ENCODE assay signal across 1 cellular context in the genomic region with DNA sequence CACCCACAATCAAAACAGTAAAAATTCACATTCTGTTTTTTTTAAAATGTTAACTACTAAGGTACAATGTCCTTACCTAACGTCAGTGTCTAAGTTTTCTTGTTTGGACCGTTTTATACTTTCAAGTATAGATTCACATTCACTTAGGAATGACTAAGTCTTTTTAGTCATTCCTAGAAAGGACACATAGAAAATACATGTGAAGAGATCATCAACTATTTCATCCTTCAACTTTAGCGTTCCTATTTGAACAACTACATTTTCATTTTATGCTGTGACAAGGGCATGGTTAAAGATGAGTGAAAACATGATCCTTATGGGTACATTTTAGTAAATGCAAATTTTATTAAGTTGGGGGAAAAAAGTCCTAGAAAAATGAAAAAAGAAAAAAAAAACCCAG.
TF ChIP-seq lines count a peak whose summit lies in the region.

No MANE protein-coding gene starts in this region.

TF ChIP-seq in GM12878, 131 proteins besides CTCF, POLR2A, EP300 and RAD21 (continued from another document):
- no peak for TF ChIP-seq PRDM15 (CRISPR knock-in tag; IDR thresholded peaks at IDR 0.05)
- no peak for TF ChIP-seq KAT2A (conservative IDR thresholded peaks at IDR 0.05; ENCODE audit: control insufficient read depth, low read depth, low read length)
